ENCODE assay signal across 1 cellular context in genomic region chr4:7970031-7970946, GRCh38.
TF ChIP-seq lines count a peak whose summit lies in the region.

No MANE protein-coding gene starts in this region.

TF ChIP-seq in HEK293, 187 proteins besides CTCF, POLR2A, EP300 and RAD21 (continued from another document):
- TF ChIP-seq HIC1 (tag by site-specific recombination; IDR thresholded peaks at IDR 0.05) (peak; percentile 14; the same call in 1 of the 2 replicates), EGR2 (tag by site-specific recombination; IDR thresholded peaks at IDR 0.05; ENCODE audit: low read depth) (peak; percentile 50)
